In genomic region chr12:4037747-4038312, GRCh38 we compare ENCODE assay signal across 8 cellular contexts.
DNase-seq lines count a peak whose midpoint lies in the region; ATAC-seq and TF ChIP-seq lines count a peak whose summit lies in the region.

No MANE protein-coding gene starts in this region.

- DNase-seq in cardiac muscle cell (ENCODE audit: low read depth in 1 of 2, low spot score in 1 of 2): peak; percentile 57 to 58
- no peak for DNase-seq in left ventricle myocardium superior
- no peak for DNase-seq in epithelial cell of proximal tubule (ENCODE audit: low read depth)
- DNase-seq in neuronal stem cell (ENCODE audit: low spot score): no peak
- DNase-seq in NCI-H1436 treated with DMSO at 0.1 percent for 48 hours (lab: John Stamatoyannopoulos, UW): no peak

- peak; percentile 71 for TF ChIP-seq CTCF in cardiac muscle cell (IDR thresholded peaks at IDR 0.05; ENCODE audit: low read depth, low read length)
- TF ChIP-seq CTCF in OCI-LY1 (IDR thresholded peaks at IDR 0.05; ENCODE audit: low read length): peak; percentile 45; the same call in 1 of the 2 replicates
- TF ChIP-seq CTCF in epithelial cell of proximal tubule (conservative IDR thresholded peaks at IDR 0.05; ENCODE audit: low read depth, low read length): peak; percentile 80

- no peak overlapping the region for H4K91ac ChIP-seq in neuronal stem cell (ENCODE audit: low read depth, low read length, poor library complexity)

- no peak overlapping the region for H3K4ac ChIP-seq in neuronal stem cell (ENCODE audit: low read length)

- H3K79me2 ChIP-seq in OCI-LY1 (ENCODE audit: insufficient read depth, low read length): no peaks in the 10 kb centered on the region

- H2AFZ ChIP-seq in OCI-LY1 (ENCODE audit: low read length) (no peak overlapping the region), neuronal stem cell (ENCODE audit: low read length) (peak overlapping the region; percentile 65)

- H3K9me3 ChIP-seq in cardiac muscle cell (ENCODE audit: low read depth) (no peaks in the 10 kb centered on the region), OCI-LY1 (ENCODE audit: low read length) (no peaks in the 10 kb centered on the region), neuronal stem cell (replicated peaks in 1 of 2; ENCODE audit: control insufficient read depth in 2 of 2, insufficient read depth in 1 of 2, low read depth in 1 of 2, low read length in 2 of 2) (no peaks in the 10 kb centered on the region)

- H4K8ac ChIP-seq in neuronal stem cell (ENCODE audit: low read depth, low read length): no peak overlapping the region

- peaks cover 69% of the 10 kb centered on the region for H3K27me3 ChIP-seq in cardiac muscle cell
- no peaks in the 10 kb centered on the region for H3K27me3 ChIP-seq in OCI-LY1 (ENCODE audit: insufficient read depth, low read length)
- H3K27me3 ChIP-seq in neuronal stem cell (ENCODE audit: control insufficient read depth in 3 of 3, insufficient read depth in 3 of 3, low read depth in 1 of 3, low read length in 3 of 3): no peaks in the 10 kb centered on the region

- H3K36me3 ChIP-seq in cardiac muscle cell (no peaks in the 10 kb centered on the region), OCI-LY1 (ENCODE audit: insufficient read depth, low read length) (no peaks in the 10 kb centered on the region), neuronal stem cell (replicated peaks in 1 of 2; ENCODE audit: control insufficient read depth in 2 of 2, insufficient read depth in 2 of 2, low read length in 2 of 2) (no peaks in the 10 kb centered on the region)

- no peaks in the 10 kb centered on the region for H3K79me1 ChIP-seq in neuronal stem cell (ENCODE audit: low read depth, low read length)

- no peak overlapping the region for H3K4me2 ChIP-seq in OCI-LY1 (ENCODE audit: low read length)
- no peak overlapping the region for H3K4me2 ChIP-seq in neuronal stem cell (ENCODE audit: insufficient read depth, low read length, poor library complexity, severe bottlenecking)

- H4K20me1 ChIP-seq in OCI-LY1 (ENCODE audit: insufficient read depth, low read length): no peaks in the 10 kb centered on the region

- H2BK120ac ChIP-seq in neuronal stem cell (ENCODE audit: low read depth, low read length): no peak overlapping the region

- H3K9ac ChIP-seq in OCI-LY1 (ENCODE audit: low read length): no peak overlapping the region
- H3K9ac ChIP-seq in neuronal stem cell (ENCODE audit: low read depth, low read length, poor library complexity): no peak overlapping the region

- no peaks in the 10 kb centered on the region for H3K9me2 ChIP-seq in OCI-LY1 (ENCODE audit: low read depth, low read length)

- H3K4me1 ChIP-seq in cardiac muscle cell (ENCODE audit: low read depth) (no peaks in the 10 kb centered on the region), OCI-LY1 (ENCODE audit: insufficient read depth, low read length, severe bottlenecking) (no peaks in the 10 kb centered on the region), neuronal stem cell (ENCODE audit: control insufficient read depth in 2 of 2, insufficient read depth in 1 of 2, low read depth in 1 of 2, low read length in 2 of 2) (peaks cover 3% of the 10 kb centered on the region in 2 donors)

- H2BK12ac ChIP-seq in neuronal stem cell (ENCODE audit: low read length): no peak overlapping the region

- H2BK5ac ChIP-seq in neuronal stem cell (ENCODE audit: low read length): no peak overlapping the region

- H3K4me3 ChIP-seq in cardiac muscle cell (no peak overlapping the region), OCI-LY1 (ENCODE audit: low read depth, low read length, poor library complexity, severe bottlenecking) (no peak overlapping the region), epithelial cell of proximal tubule (ENCODE audit: low read depth, low read length) (no peak overlapping the region), neuronal stem cell (ENCODE audit: low read length in 2 of 2) (no peak overlapping the region)

- H2AK5ac ChIP-seq in neuronal stem cell (ENCODE audit: low read depth, low read length): no peak overlapping the region

- no peak overlapping the region for H2BK15ac ChIP-seq in neuronal stem cell (ENCODE audit: low read length)

- H3K27ac ChIP-seq in cardiac muscle cell (no peak overlapping the region), OCI-LY1 (ENCODE audit: low read depth, low read length, poor library complexity, severe bottlenecking) (no peak overlapping the region), neuronal stem cell (replicated peaks; ENCODE audit: low read length) (no peak overlapping the region)

- WGBS in neuronal stem cell (ENCODE audit: extremely low coverage in 2 of 2, insufficient read length in 2 of 2, insufficient replicate concordance in 1 of 2), 2 donors: no CpG with 5 or more reads among the region's 4 CpGs

- no peak overlapping the region for H3K14ac ChIP-seq in neuronal stem cell (ENCODE audit: low read length)

- peak overlapping the region; percentile 32 for H3K18ac ChIP-seq in neuronal stem cell (ENCODE audit: low read length)

- ATAC-seq in left ventricle myocardium superior: no peak
- ATAC-seq in GM18858 (IDR thresholded peaks at IDR 0.05; ENCODE audit: unreplicated experiment): no peak
- no peak for ATAC-seq in GM19397 (IDR thresholded peaks at IDR 0.05; ENCODE audit: unreplicated experiment)

- H3K23ac ChIP-seq in neuronal stem cell (ENCODE audit: low read depth, low read length, poor library complexity): no peak overlapping the region

- no peaks in the 10 kb centered on the region for H3F3A ChIP-seq in OCI-LY1 (ENCODE audit: insufficient read depth, low read length)

- intact Hi-C loops in left ventricle myocardium superior (cut with micrococcal nuclease): no loop called here

Comparison
In these comparisons a context has a peak if more than half of its experiments do, and no peak if none do; other contexts are left out.
1. DNase-seq: peak in cardiac muscle cell (2 of 2); none in left ventricle myocardium superior (single experiment), epithelial cell of proximal tubule (single experiment), neuronal stem cell (single experiment) and NCI-H1436 treated with DMSO at 0.1 percent for 48 hours (single experiment).
2. Peak in every context shown above with its lines, with median percentiles within 50 percentile points of each other: CTCF ChIP-seq.